8 cellular contexts compared by ENCODE assay signal in genomic region chrX:96372313-96373046, GRCh38.
A peak's percentile ranks its signal among the peaks of the same experiment; 100 is the strongest.
DNase-seq lines count a peak whose midpoint lies in the region; ATAC-seq and TF ChIP-seq lines count a peak whose summit lies in the region.

No MANE protein-coding gene starts in this region.

- CTCF ChIA-PET in Caco-2 (lab: Charles Lee) = no interaction called here
- CTCF ChIA-PET in MCF 10A (lab: Yijun Ruan, JAX) = interaction anchor here (0.6 to 1.3 kb wide), 12 partner anchors 14 to 1313 kb away, joined by 3 to 7 read pairs (median 4); no protein-coding TSS in a partner anchor

- H3K4me3 Mint-ChIP-seq in Caco-2 (ENCODE audit: unreplicated experiment) (no peak overlapping the region), MCF 10A (ENCODE audit: unreplicated experiment) (no peak overlapping the region)

- H3K4me3 ChIP-seq in Caco-2 (ENCODE audit: low read depth, low read length) = no peak overlapping the region

- H3K27me3 Mint-ChIP-seq in Caco-2 (ENCODE audit: insufficient read depth, unreplicated experiment) (no peaks in the 10 kb centered on the region), MCF 10A (ENCODE audit: insufficient read depth, unreplicated experiment) (peaks cover 20% of the 10 kb centered on the region)

- no peaks in the 10 kb centered on the region for H3K36me3 ChIP-seq in Caco-2 (ENCODE audit: control insufficient read depth, insufficient read depth, low read length)

- ATAC-seq in GM21619 (IDR thresholded peaks at IDR 0.05; ENCODE audit: unreplicated experiment) (peak; percentile 51), left lobe of liver (peak; percentile 95), HG03571 (IDR thresholded peaks at IDR 0.05; ENCODE audit: unreplicated experiment) (no peak), GM18517 (IDR thresholded peaks at IDR 0.05; ENCODE audit: unreplicated experiment) (no peak)

- H3K9me3 ChIP-seq in Caco-2 = no peaks in the 10 kb centered on the region

- DNase-seq in Caco-2 = peak; percentile 27 to 33
- DNase-seq in NCI-H2081 (lab: John Stamatoyannopoulos, UW) = peak; percentile 41 to 58
- DNase-seq in MCF 10A (ENCODE audit: unreplicated experiment) = peak; percentile 64
- no peak for DNase-seq in left lobe of liver (ENCODE audit: low spot score)
- DNase-seq in GM19240 (ENCODE audit: insufficient read length, low spot score) = no peak

- BruUV-seq in Caco-2 (replicated peaks; lab: Mats Ljungman, UMichigan) (no TSS peak), MCF 10A (replicated peaks; lab: Mats Ljungman, UMichigan) (no TSS peak)

- H3K27ac Mint-ChIP-seq in Caco-2 (ENCODE audit: unreplicated experiment) = no peak overlapping the region
- H3K27ac Mint-ChIP-seq in MCF 10A (ENCODE audit: low read depth, unreplicated experiment) = no peak overlapping the region

- no peaks in the 10 kb centered on the region for H3K4me1 ChIP-seq in Caco-2

- intact Hi-C loops in Caco-2 (cut with micrococcal nuclease; ENCODE audit: unreplicated experiment) (loop anchor here (1.0 to 10.0 kb wide), 4 partner anchors 34 to 392 kb away; partner anchors contain the start of gene DIAPH2), MCF 10A (cut with micrococcal nuclease) (loop anchor here (1.0 to 10.0 kb wide), 4 partner anchors 313 to 1315 kb away; no protein-coding TSS in a partner anchor)

- POLR2A ChIA-PET in Caco-2 (lab: Charles Lee) = no interaction called here
- POLR2A ChIA-PET in MCF 10A (lab: Yijun Ruan, JAX) = interaction anchor here (0.6 kb wide), 1 partner anchor 464 kb away, joined by 3 read pairs; no protein-coding TSS in a partner anchor

- H3K9me3 Mint-ChIP-seq in Caco-2 (ENCODE audit: unreplicated experiment) (no peaks in the 10 kb centered on the region), MCF 10A (ENCODE audit: unreplicated experiment) (no peaks in the 10 kb centered on the region)

- H3K36me3 Mint-ChIP-seq in Caco-2 (ENCODE audit: insufficient read depth, unreplicated experiment) = no peaks in the 10 kb centered on the region
- no peaks in the 10 kb centered on the region for H3K36me3 Mint-ChIP-seq in MCF 10A (ENCODE audit: insufficient read depth, unreplicated experiment)

- H3K4me1 Mint-ChIP-seq in Caco-2 (ENCODE audit: low read depth, unreplicated experiment) = no peaks in the 10 kb centered on the region
- H3K4me1 Mint-ChIP-seq in MCF 10A (ENCODE audit: insufficient read depth, unreplicated experiment) = no peaks in the 10 kb centered on the region

- no peaks in the 10 kb centered on the region for H3K27me3 ChIP-seq in Caco-2 (replicated peaks; ENCODE audit: control insufficient read depth, insufficient read depth, low read length)

- peak; percentile 36 to 77 for TF ChIP-seq CTCF in Caco-2 (IDR thresholded peaks at IDR 0.05; ENCODE audit: insufficient read depth in 1 of 2, low read depth in 1 of 2, low read length in 1 of 2, severe bottlenecking in 1 of 2, unreplicated experiment in 1 of 2)
- peak; percentile 55 for TF ChIP-seq CTCF in MCF 10A (IDR thresholded peaks at IDR 0.05; ENCODE audit: unreplicated experiment)

Comparison
In these comparisons a context has a peak if more than half of its experiments do, and no peak if none do; other contexts are left out.
1. DNase-seq: peak in Caco-2 (2 of 2), NCI-H2081 (2 of 2) and MCF 10A (single experiment); none in left lobe of liver (single experiment) and GM19240 (single experiment).
2. ATAC-seq: peak in GM21619 (single experiment) and left lobe of liver (single experiment); none in HG03571 (single experiment) and GM18517 (single experiment).